In genomic region chr11:17252704-17253103, GRCh38 we compare ENCODE assay signal across 27 cellular contexts.
"Had no signal": no experiment of that assay in that cellular context is flagged by ENCODE, and none has a peak within 500 bp of the region (broad histone marks: within the 10 kb centered on the region; RNA-seq: fewer than 3 reads in every experiment).

No MANE protein-coding gene starts in this region.

- H3K9me3 Mint-ChIP-seq: stimulated activated naive B cell treated with anti-CD40 and anti-IgM and Interleukin-4, amounts not matched to agents 10 μg/mL and 1 μg/mL and 100 μg/mL, for 72 hours; stimulated activated naive CD8-positive, alpha-beta T cell treated with anti-CD3 and anti-CD28 coated beads, Interleukin-15, amount 100 ng/mL, for 72 hours; stimulated activated naive CD8-positive, alpha-beta T cell treated with anti-CD3 and anti-CD28 coated beads, Interleukin-15, Interleukin-2, amounts not matched to agents 100 ng/mL and 50 ng/mL, for 24 hours had no signal

- H3K9me3 ChIP-seq: stomach, suprapubic skin, testis, thoracic aorta, thyroid gland, tibial artery, tibial nerve, transverse colon, upper lobe of left lung, upper lobe of right lung, uterus, vagina had no signal

- H3K4me3 Mint-ChIP-seq: stimulated activated memory B cell treated with anti-CD40 and anti-IgM and Interleukin-4, amounts not matched to agents 10 μg/mL and 1 μg/mL and 100 μg/mL, for 72 hours; stimulated activated naive B cell treated with anti-CD40 and anti-IgM and Interleukin-4, amounts not matched to agents 10 μg/mL and 1 μg/mL and 100 μg/mL, for 72 hours; stimulated activated naive CD8-positive, alpha-beta T cell treated with anti-CD3 and anti-CD28 coated beads, Interleukin-15, amount 100 ng/mL, for 72 hours; stimulated activated naive CD8-positive, alpha-beta T cell treated with anti-CD3 and anti-CD28 coated beads, Interleukin-15, Interleukin-2, amounts not matched to agents 100 ng/mL and 50 ng/mL, for 24 hours; type B pancreatic cell had no signal

- H3K27me3 Mint-ChIP-seq: type B pancreatic cell had no signal

- H3K36me3 Mint-ChIP-seq: stimulated activated memory B cell treated with anti-CD40 and anti-IgM and Interleukin-4, amounts not matched to agents 10 μg/mL and 1 μg/mL and 100 μg/mL, for 72 hours; stimulated activated naive B cell treated with anti-CD40 and anti-IgM and Interleukin-4, amounts not matched to agents 10 μg/mL and 1 μg/mL and 100 μg/mL, for 72 hours; type B pancreatic cell had no signal

- ATAC-seq: stimulated activated memory B cell treated with anti-CD40 and anti-IgM and Interleukin-4, amounts not matched to agents 10 μg/mL and 1 μg/mL and 100 μg/mL, for 72 hours; stimulated activated naive B cell treated with anti-CD40 and anti-IgM and Interleukin-4, amounts not matched to agents 10 μg/mL and 1 μg/mL and 100 μg/mL, for 72 hours; stimulated activated naive CD8-positive, alpha-beta T cell treated with anti-CD3 and anti-CD28 coated beads, Interleukin-15, amount 100 ng/mL, for 72 hours; stimulated activated naive CD8-positive, alpha-beta T cell treated with anti-CD3 and anti-CD28 coated beads, Interleukin-15, Interleukin-2, amounts not matched to agents 100 U/mL and 50 U/mL, for 24 hours; upper lobe of right lung had no signal

- DNase-seq: stimulated activated CD4-positive, alpha-beta T cell treated with anti-CD3 and anti-CD28 coated beads, Interleukin-2, amount 100 ng/mL, for 48 hours; stimulated activated CD4-positive, alpha-beta T cell treated with anti-CD3 and anti-CD28 coated beads, Interleukin-4, amount 100 ng/mL, for 1 hour; stimulated activated CD4-positive, alpha-beta T cell treated with anti-CD3 and anti-CD28 coated beads, Interleukin-4, amount 100 ng/mL, for 24 hours; stimulated activated CD4-positive, alpha-beta T cell treated with anti-CD3 and anti-CD28 coated beads, Interleukin-4, amount 100 ng/mL, for 4 hours; stimulated activated CD8-positive, alpha-beta memory T cell treated with anti-CD3 and anti-CD28 coated beads, Interleukin-4, amount 100 ng/mL, for 48 hours; stimulated activated naive B cell treated with anti-CD40 and anti-IgM and Interleukin-4, amounts not matched to agents 10 μg/mL and 1 μg/mL and 100 μg/mL, for 72 hours; stimulated activated naive CD4-positive, alpha-beta T cell; stimulated activated naive CD4-positive, alpha-beta T cell treated with Interleukin-2 at 50 U/mL for 16 hours; stimulated activated naive CD8-positive, alpha-beta T cell treated with anti-CD3 and anti-CD28 coated beads, Interleukin-15, amount 100 ng/mL, for 72 hours; stimulated activated naive CD8-positive, alpha-beta T cell treated with anti-CD3 and anti-CD28 coated beads, Interleukin-15, Interleukin-2, amounts not matched to agents 100 U/mL and 50 U/mL, for 24 hours; stomach; substantia nigra; testis; thyroid gland; tibial artery; transverse colon; trophoblast cell; upper lobe of left lung; upper lobe of right lung; uterus had no signal

- H3K27ac Mint-ChIP-seq: stimulated activated memory B cell treated with anti-CD40 and anti-IgM and Interleukin-4, amounts not matched to agents 10 μg/mL and 1 μg/mL and 100 μg/mL, for 72 hours; stimulated activated naive B cell treated with anti-CD40 and anti-IgM and Interleukin-4, amounts not matched to agents 10 μg/mL and 1 μg/mL and 100 μg/mL, for 72 hours; stimulated activated naive CD8-positive, alpha-beta T cell treated with anti-CD3 and anti-CD28 coated beads, Interleukin-15, amount 100 ng/mL, for 72 hours; stimulated activated naive CD8-positive, alpha-beta T cell treated with anti-CD3 and anti-CD28 coated beads, Interleukin-15, Interleukin-2, amounts not matched to agents 100 ng/mL and 50 ng/mL, for 24 hours; type B pancreatic cell had no signal

- H3K4me1 Mint-ChIP-seq: stimulated activated memory B cell treated with anti-CD40 and anti-IgM and Interleukin-4, amounts not matched to agents 10 μg/mL and 1 μg/mL and 100 μg/mL, for 72 hours; stimulated activated naive B cell treated with anti-CD40 and anti-IgM and Interleukin-4, amounts not matched to agents 10 μg/mL and 1 μg/mL and 100 μg/mL, for 72 hours had no signal
